ENCODE assay signal across 8 cellular contexts in genomic region chr20:35771367-35771688, GRCh38. TPM values are rescaled to one million over a fixed set of nuclear protein-coding genes. Genes with fewer than 3 reads are reported as not detected.
DNase-seq lines count a peak whose midpoint lies in the region; ATAC-seq and TF ChIP-seq lines count a peak whose summit lies in the region.

No MANE protein-coding gene starts in this region.

- H3K27me3 ChIP-seq in gastrocnemius medialis, result no peaks in the 10 kb centered on the region

- TF ChIP-seq CTCF in GM12865 (IDR thresholded peaks at IDR 0.05; ENCODE audit: insufficient read depth, low read depth, low read length, missing control alignments) (no peak), fibroblast of pulmonary artery (IDR thresholded peaks at IDR 0.05; ENCODE audit: low read length, missing control alignments) (no peak), gastrocnemius medialis (IDR thresholded peaks at IDR 0.05 in 4 of 5, conservative IDR thresholded peaks at IDR 0.05 in 1 of 5) (no peak)

- no peaks in the 10 kb centered on the region for H3K9me3 ChIP-seq in gastrocnemius medialis

- H3K4me3 Mint-ChIP-seq in T-cell, result peak overlapping the region; percentile 70 to 99 (median 75)

- ATAC-seq in T-cell (replicated peaks in 1 of 4) (no peak), gastrocnemius medialis (no peak), GM18870 (IDR thresholded peaks at IDR 0.05; ENCODE audit: unreplicated experiment) (no peak)

- H3K4me1 Mint-ChIP-seq in T-cell, result peaks cover 73 to 87% (median 79%) of the 10 kb centered on the region in 3 donors

- peak overlapping the region; percentile 85 to 95 (median 91) for H3K27ac ChIP-seq in gastrocnemius medialis

- TF ChIP-seq POLR2A in gastrocnemius medialis (IDR thresholded peaks at IDR 0.05), result no peak

- H3K36me3 ChIP-seq in gastrocnemius medialis, result no peaks in the 10 kb centered on the region

- H3K36me3 Mint-ChIP-seq in T-cell, result peaks cover 7% of the 10 kb centered on the region

- in situ Hi-C loops in gastrocnemius medialis (cut with MboI; ENCODE audit: low sequenced_read_pairs in 4 of 4), result no loop called here

- DNase-seq in GM12865 (ENCODE audit: low read depth), result no peak
- DNase-seq in T-cell, result peak in 1 of 34 experiments; percentile 8
- no peak for DNase-seq in fibroblast of pulmonary artery (ENCODE audit: low read depth)
- no peak for DNase-seq in gastrocnemius medialis
- DNase-seq in activated gamma-delta T cell (lab: John Stamatoyannopoulos, UW), result no peak
- no peak for DNase-seq in posterior vena cava (ENCODE audit: low spot score)
- DNase-seq in NCI-H2196 (lab: John Stamatoyannopoulos, UW; ENCODE audit: unreplicated experiment), result no peak

- no peaks in the 10 kb centered on the region for H3K9me3 Mint-ChIP-seq in T-cell

- POLR2A ChIA-PET in T-cell (lab: Charles Lee), result interaction anchor here (0.5 to 10.6 kb wide), 14 partner anchors 24 to 1726 kb away, joined by 3 to 246 read pairs (median 5); partner anchors contain the start of genes RBM39 (in 2 of the 2), SCAND1 (in 1 of the 2) and SPAG4 (in 1 of the 2)

- H3K27me3 Mint-ChIP-seq in T-cell, result no peaks in the 10 kb centered on the region

- H3K4me3 ChIP-seq in GM12865 (ENCODE audit: low read depth, low read length) (peak overlapping the region; percentile 48), fibroblast of pulmonary artery (replicated peaks; ENCODE audit: low read depth, low read length) (peak overlapping the region; percentile 24), gastrocnemius medialis (peak overlapping the region in 3 of 4 donors; percentile 0 to 67 (median 36))

- H3K4me1 ChIP-seq in gastrocnemius medialis, result peaks cover 72% of the 10 kb centered on the region in 2 donors

- intact Hi-C loops in gastrocnemius medialis (cut with DNase I; ENCODE audit: low total_unique reads) (loop anchor here (2.0 kb wide), 1 partner anchor 57 kb away; no protein-coding TSS in a partner anchor), posterior vena cava (cut with DNase I) (loop anchor here in 1 of 2 donors (2.0 kb wide), 1 partner anchor 29 kb away; the partner anchor contains the start of gene RBM39)

- CTCF ChIA-PET in T-cell (lab: Charles Lee), result interaction anchor here (0.5 to 3.2 kb wide), 6 partner anchors 17 to 183 kb away, joined by 3 to 32 read pairs (median 4); partner anchors contain the start of genes RBM39 (in 1 of the 2) and SCAND1 (in 1 of the 2)

- peak overlapping the region; percentile 92 to 94 for H3K27ac Mint-ChIP-seq in T-cell

RNA-seq across cellular contexts. Expression of gene PHF20, which starts 0.5 kb away (rescaled TPM):
- 100 to 1,000 TPM in 2 of 5 donors, 10 to 100 TPM in 3; 67.8 to 174 (median 68.9) TPM for total RNA-seq in T-cell
- 10 to 100 TPM; 72.6 to 91.9 (median 82.2) TPM for total RNA-seq in gastrocnemius medialis
- 10 to 100 TPM; 55.2 to 59.6 TPM for total RNA-seq in posterior vena cava

RNA-seq across cellular contexts. Expression of gene RBM39, which starts 29.3 kb away (rescaled TPM):
- total RNA-seq in T-cell (100 to 1,000 TPM; 482 to 966 (median 536) TPM), gastrocnemius medialis (100 to 1,000 TPM in 3 of 4 donors, 10 to 100 TPM in 1; 98.5 to 165 (median 130) TPM), posterior vena cava (100 to 1,000 TPM; 210 to 217 TPM)
